Comparison of ENCODE assay signal across 25 cellular contexts in genomic region chr20:1667510-1668085, GRCh38. TPM values are rescaled to one million over a fixed set of nuclear protein-coding genes. Genes with fewer than 3 reads are reported as not detected.
DNase-seq lines count a peak whose midpoint lies in the region; ATAC-seq and TF ChIP-seq lines count a peak whose summit lies in the region.
"Had no signal": no experiment of that assay in that cellular context is flagged by ENCODE, and none has a peak within 500 bp of the region (broad histone marks: within the 10 kb centered on the region; RNA-seq: fewer than 3 reads in every experiment).

No MANE protein-coding gene starts in this region.

- no peaks in the 10 kb centered on the region for H3K27me3 Mint-ChIP-seq in activated naive CD4-positive, alpha-beta T cell treated with anti-CD3 and anti-CD28 coated beads for 36 hours (ENCODE audit: low read depth)
- peaks cover 11% of the 10 kb centered on the region for H3K27me3 Mint-ChIP-seq in WTC11 (ENCODE audit: low read depth)
- no peaks in the 10 kb centered on the region for H3K27me3 Mint-ChIP-seq in activated naive CD8-positive, alpha-beta T cell treated with anti-CD3 and anti-CD28 coated beads, Interleukin-2, amount 50 U/mL, for 24 hours

- peak overlapping the region; percentile 58 for H3K27ac ChIP-seq in thymus (ENCODE audit: low read depth)
- H3K27ac ChIP-seq: BLaER1 treated with 17β-estradiol and CSF1 and Interleukin-3, amounts not matched to agents 10 nM and 100 nM; dorsolateral prefrontal cortex; SJSA1; upper lobe of right lung had no signal

- CTCF ChIA-PET in activated naive CD4-positive, alpha-beta T cell treated with anti-CD3 and anti-CD28 coated beads for 36 hours (lab: Charles Lee) = interaction anchor here (0.6 to 1.1 kb wide), 4 partner anchors 8 to 35 kb away, joined by 3 read pairs; no protein-coding TSS in a partner anchor
- CTCF ChIA-PET in WTC11 (lab: Charles Lee) = no interaction called here

- H3K4me1 ChIP-seq in thymus (ENCODE audit: control insufficient read depth, insufficient read depth, low read length) = peaks cover 11% of the 10 kb centered on the region
- H3K4me1 ChIP-seq: SJSA1, upper lobe of right lung had no signal

- H3K4me3 Mint-ChIP-seq in activated naive CD4-positive, alpha-beta T cell treated with anti-CD3 and anti-CD28 coated beads for 36 hours = no peak overlapping the region
- H3K4me3 Mint-ChIP-seq in WTC11 = no peak overlapping the region
- H3K4me3 Mint-ChIP-seq in activated naive CD8-positive, alpha-beta T cell treated with anti-CD3 and anti-CD28 coated beads, Interleukin-2, amount 50 U/mL, for 24 hours = no peak overlapping the region

- peaks cover 92% of the 10 kb centered on the region for H3K4me1 Mint-ChIP-seq in activated naive CD4-positive, alpha-beta T cell treated with anti-CD3 and anti-CD28 coated beads for 36 hours (ENCODE audit: low read depth)
- H3K4me1 Mint-ChIP-seq in WTC11 = peaks cover 20% of the 10 kb centered on the region
- H3K4me1 Mint-ChIP-seq in activated naive CD8-positive, alpha-beta T cell treated with anti-CD3 and anti-CD28 coated beads, Interleukin-2, amount 50 U/mL, for 24 hours = peaks cover 93% of the 10 kb centered on the region

- H3K9me3 Mint-ChIP-seq in activated naive CD4-positive, alpha-beta T cell treated with anti-CD3 and anti-CD28 coated beads for 36 hours = peaks cover 4% of the 10 kb centered on the region
- peaks cover 38% of the 10 kb centered on the region for H3K9me3 Mint-ChIP-seq in WTC11
- H3K9me3 Mint-ChIP-seq in activated naive CD8-positive, alpha-beta T cell treated with anti-CD3 and anti-CD28 coated beads, Interleukin-2, amount 50 U/mL, for 24 hours = peaks cover 13% of the 10 kb centered on the region

- WGBS in thymus = 67% methylated on average over 1 of the region's 1 CpG

- ATAC-seq in WTC11 = no peak
- ATAC-seq in activated naive CD8-positive, alpha-beta T cell treated with anti-CD3 and anti-CD28 coated beads, Interleukin-2, amount 50 U/mL, for 24 hours = peak; percentile 22
- ATAC-seq: K562, left lobe of liver, right cardiac atrium, upper lobe of right lung had no signal

- no peak overlapping the region for H3K4me3 ChIP-seq in thymus (ENCODE audit: low read length)
- H3K4me3 ChIP-seq: BLaER1 treated with 17β-estradiol and CSF1 and Interleukin-3, amounts not matched to agents 10 nM and 100 nM; dorsolateral prefrontal cortex; K562; MG63; SJSA1; upper lobe of right lung had no signal

- intact Hi-C loops in activated naive CD4-positive, alpha-beta T cell treated with anti-CD3 and anti-CD28 coated beads for 36 hours (cut with micrococcal nuclease) = loop anchor here (1.0 to 10.0 kb wide), 5 partner anchors 10 to 833 kb away; partner anchors contain the start of genes FAM110A, NSFL1C, SIRPG and STK35

- POLR2A ChIA-PET in WTC11 (lab: Charles Lee) = no interaction called here

- TF ChIP-seq CTCF in WTC11 (IDR thresholded peaks at IDR 0.05) = no peak

- H3K36me3 ChIP-seq in thymus (ENCODE audit: control insufficient read depth, insufficient read depth) = no peaks in the 10 kb centered on the region
- H3K36me3 ChIP-seq: BLaER1 treated with 17β-estradiol and CSF1 and Interleukin-3, amounts not matched to agents 10 nM and 100 nM; MG63; SJSA1; upper lobe of right lung had no signal

- DNase-seq in activated naive CD4-positive, alpha-beta T cell treated with anti-CD3 and anti-CD28 coated beads for 36 hours = peak; percentile 57
- DNase-seq in activated naive CD4-positive, alpha-beta T cell treated with anti-CD3 and anti-CD28 coated beads, Interleukin-2, amount 50 U/mL, for 16 hours = no peak
- DNase-seq in WTC11 (ENCODE audit: low spot score) (no peak), HK-2 (ENCODE audit: unreplicated experiment) (no peak), CD1c-positive myeloid dendritic cell (ENCODE audit: extremely low spot score) (no peak)
- DNase-seq in activated naive CD8-positive, alpha-beta T cell treated with anti-CD3 and anti-CD28 coated beads, Interleukin-2, amount 50 U/mL, for 24 hours = no peak
- DNase-seq: activated CD4-positive, alpha-beta T cell treated with anti-CD3 and anti-CD28 coated beads, Interleukin-2, amount 50 U/mL, for 4 hours; dorsolateral prefrontal cortex; HCEC 1CT; hypothalamus; mesenchymal stem cell; MG63; NCI-H1105 treated with DMSO at 0.1 percent for 48 hours; NCI-H1930; NCI-H774; posterior cingulate gyrus; right cardiac atrium; upper lobe of right lung had no signal

- H3K27ac Mint-ChIP-seq in activated naive CD4-positive, alpha-beta T cell treated with anti-CD3 and anti-CD28 coated beads for 36 hours = peak overlapping the region; percentile 77
- H3K27ac Mint-ChIP-seq in WTC11 = no peak overlapping the region
- peak overlapping the region; percentile 1 for H3K27ac Mint-ChIP-seq in activated naive CD8-positive, alpha-beta T cell treated with anti-CD3 and anti-CD28 coated beads, Interleukin-2, amount 50 U/mL, for 24 hours

- H3K9me3 ChIP-seq in thymus (ENCODE audit: control insufficient read depth) = no peaks in the 10 kb centered on the region
- H3K9me3 ChIP-seq: MG63, SJSA1, upper lobe of right lung had no signal

- no peaks in the 10 kb centered on the region for H3K27me3 ChIP-seq in thymus (ENCODE audit: control insufficient read depth, insufficient read depth)
- H3K27me3 ChIP-seq: BLaER1 treated with 17β-estradiol and CSF1 and Interleukin-3, amounts not matched to agents 10 nM and 100 nM; dorsolateral prefrontal cortex; MG63; upper lobe of right lung had no signal

- H3K36me3 Mint-ChIP-seq in activated naive CD4-positive, alpha-beta T cell treated with anti-CD3 and anti-CD28 coated beads for 36 hours (ENCODE audit: low read depth) = peaks cover 24% of the 10 kb centered on the region
- H3K36me3 Mint-ChIP-seq in WTC11 = peaks cover 12% of the 10 kb centered on the region
- H3K36me3 Mint-ChIP-seq in activated naive CD8-positive, alpha-beta T cell treated with anti-CD3 and anti-CD28 coated beads, Interleukin-2, amount 50 U/mL, for 24 hours (ENCODE audit: low read depth) = peaks cover 33% of the 10 kb centered on the region

TF ChIP-seq in WTC11, 78 proteins besides CTCF, POLR2A, EP300 and RAD21:
- TF ChIP-seq, protein P1, sequence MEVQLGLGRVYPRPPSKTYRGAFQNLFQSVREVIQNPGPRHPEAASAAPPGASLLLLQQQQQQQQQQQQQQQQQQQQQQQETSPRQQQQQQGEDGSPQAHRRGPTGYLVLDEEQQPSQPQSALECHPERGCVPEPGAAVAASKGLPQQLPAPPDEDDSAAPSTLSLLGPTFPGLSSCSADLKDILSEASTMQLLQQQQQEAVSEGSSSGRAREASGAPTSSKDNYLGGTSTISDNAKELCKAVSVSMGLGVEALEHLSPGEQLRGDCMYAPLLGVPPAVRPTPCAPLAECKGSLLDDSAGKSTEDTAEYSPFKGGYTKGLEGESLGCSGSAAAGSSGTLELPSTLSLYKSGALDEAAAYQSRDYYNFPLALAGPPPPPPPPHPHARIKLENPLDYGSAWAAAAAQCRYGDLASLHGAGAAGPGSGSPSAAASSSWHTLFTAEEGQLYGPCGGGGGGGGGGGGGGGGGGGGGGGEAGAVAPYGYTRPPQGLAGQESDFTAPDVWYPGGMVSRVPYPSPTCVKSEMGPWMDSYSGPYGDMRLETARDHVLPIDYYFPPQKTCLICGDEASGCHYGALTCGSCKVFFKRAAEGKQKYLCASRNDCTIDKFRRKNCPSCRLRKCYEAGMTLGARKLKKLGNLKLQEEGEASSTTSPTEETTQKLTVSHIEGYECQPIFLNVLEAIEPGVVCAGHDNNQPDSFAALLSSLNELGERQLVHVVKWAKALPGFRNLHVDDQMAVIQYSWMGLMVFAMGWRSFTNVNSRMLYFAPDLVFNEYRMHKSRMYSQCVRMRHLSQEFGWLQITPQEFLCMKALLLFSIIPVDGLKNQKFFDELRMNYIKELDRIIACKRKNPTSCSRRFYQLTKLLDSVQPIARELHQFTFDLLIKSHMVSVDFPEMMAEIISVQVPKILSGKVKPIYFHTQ (CRISPR knock-in tag; IDR thresholded peaks at IDR 0.05) = no peak
- TF ChIP-seq SMAD4 (CRISPR knock-in tag; IDR thresholded peaks at IDR 0.05) (no peak), ZNF263 (CRISPR knock-in tag; IDR thresholded peaks at IDR 0.05; ENCODE audit: low read depth) (no peak), E2F5 (CRISPR knock-in tag; IDR thresholded peaks at IDR 0.05) (no peak), NFATC4 (CRISPR knock-in tag; IDR thresholded peaks at IDR 0.05) (no peak)
- TF ChIP-seq, protein P2, sequence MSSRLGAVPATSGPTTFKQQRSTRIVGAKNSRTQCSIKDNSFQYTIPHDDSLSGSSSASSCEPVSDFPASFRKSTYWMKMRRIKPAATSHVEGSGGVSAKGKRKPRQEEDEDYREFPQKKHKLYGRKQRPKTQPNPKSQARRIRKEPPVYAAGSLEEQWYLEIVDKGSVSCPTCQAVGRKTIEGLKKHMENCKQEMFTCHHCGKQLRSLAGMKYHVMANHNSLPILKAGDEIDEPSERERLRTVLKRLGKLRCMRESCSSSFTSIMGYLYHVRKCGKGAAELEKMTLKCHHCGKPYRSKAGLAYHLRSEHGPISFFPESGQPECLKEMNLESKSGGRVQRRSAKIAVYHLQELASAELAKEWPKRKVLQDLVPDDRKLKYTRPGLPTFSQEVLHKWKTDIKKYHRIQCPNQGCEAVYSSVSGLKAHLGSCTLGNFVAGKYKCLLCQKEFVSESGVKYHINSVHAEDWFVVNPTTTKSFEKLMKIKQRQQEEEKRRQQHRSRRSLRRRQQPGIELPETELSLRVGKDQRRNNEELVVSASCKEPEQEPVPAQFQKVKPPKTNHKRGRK (CRISPR knock-in tag; IDR thresholded peaks at IDR 0.05; ENCODE audit: borderline replicate concordance) = 0 out of 2 replicates have a peak, but pooled peaks have one; percentile 41
TF ChIP-seq in WTC11: peak in this region for 1.

RNA-seq across cellular contexts. Expression of gene SIRPG, which starts 10.0 kb away (rescaled TPM):
- 10 to 100 TPM; 35.9 to 36.3 TPM for total RNA-seq in activated naive CD4-positive, alpha-beta T cell treated with anti-CD3 and anti-CD28 coated beads for 36 hours
- not detected in 3 replicates for total RNA-seq in WTC11 (2021)
- 51.0 TPM for polyA plus RNA-seq in thymus
- total RNA-seq: fibroblast of lung, HT1080, K562, left lobe of liver, SJSA1 had no signal
- polyA plus RNA-seq: fibroblast of lung, K562, right cardiac atrium had no signal

RNA-seq across cellular contexts. Expression of gene SIRPB1, which starts 47.8 kb away (rescaled TPM):
- 1 to 10 TPM; 1.4 to 2.0 TPM for total RNA-seq in activated naive CD4-positive, alpha-beta T cell treated with anti-CD3 and anti-CD28 coated beads for 36 hours
- 0.11 TPM in 1 of 3 replicates, not detected in the others for total RNA-seq in WTC11 (2021)
- polyA plus RNA-seq in thymus = 1.2 TPM
- total RNA-seq: K562, SJSA1 had no signal
- polyA plus RNA-seq: fibroblast of lung, K562 had no signal

Comparison
In these comparisons a context has a peak if more than half of its experiments do, and no peak if none do; other contexts are left out.
1. RNA of gene SIRPG, which starts 10.0 kb away (total RNA-seq): 35.9 to 36.3 TPM in activated naive CD4-positive, alpha-beta T cell treated with anti-CD3 and anti-CD28 coated beads for 36 hours; not detected in WTC11; every median in the first group is over 10 times any median in the second.